Comparison of ENCODE assay signal across 26 cellular contexts in genomic region chr5:151074557-151074956, GRCh38. TPM values are rescaled to one million over a fixed set of nuclear protein-coding genes. Genes with fewer than 3 reads are reported as not detected.
DNase-seq lines count a peak whose midpoint lies in the region; ATAC-seq, FAIRE-seq and TF ChIP-seq lines count a peak whose summit lies in the region.
"Had no signal": no experiment of that assay in that cellular context is flagged by ENCODE, and none has a peak within 500 bp of the region (broad histone marks: within the 10 kb centered on the region; RNA-seq: fewer than 3 reads in every experiment).

No MANE protein-coding gene starts in this region.

- no peaks in the 10 kb centered on the region for H4K20me1 ChIP-seq in keratinocyte (ENCODE audit: control insufficient read depth, extremely low read depth, insufficient read depth, low read length)

- H2AFZ ChIP-seq in keratinocyte (ENCODE audit: control insufficient read depth, low read length) = no peak overlapping the region

- no peak for DNase-seq in MCF 10A (ENCODE audit: unreplicated experiment)
- no peak for DNase-seq in breast epithelium (ENCODE audit: low spot score in 2 of 2)
- DNase-seq in keratinocyte (ENCODE audit: low read depth, low spot score) = no peak
- DNase-seq in stimulated activated naive CD4-positive, alpha-beta T cell (lab: John Stamatoyannopoulos, UW) = no peak
- no peak for DNase-seq in stimulated activated CD4-positive, alpha-beta T cell treated with anti-CD3 and anti-CD28 coated beads, Interleukin-15, amount 100 ng/mL, for 24 hours
- DNase-seq: activated CD4-positive, alpha-beta T cell treated with anti-CD3 and anti-CD28 coated beads for 48 hours; activated effector memory CD4-positive, alpha-beta T cell treated with anti-CD3 and anti-CD28 coated beads, Interleukin-2, amount 50 U/mL, for 16 hours; amniotic stem cell; C1 segment of cervical spinal cord; DND-41; glutamatergic neuron; GOT3; KG1; kidney glomerular epithelial cell; lower lobe of right lung; NCI-H1694 treated with DMSO at 0.1 percent for 48 hours; NCI-H2171 treated with DMSO at 0.1 percent for 48 hours; NCI-H524 treated with DMSO at 0.1 percent for 48 hours had no signal

- no peaks in the 10 kb centered on the region for H3K27me3 Mint-ChIP-seq in MCF 10A (ENCODE audit: insufficient read depth, unreplicated experiment)
- H3K27me3 Mint-ChIP-seq in activated T-helper 17 cell treated with anti-CD3 and anti-CD28 coated beads, Interleukin-2, amount 50 U/mL, for 72 hours = no peaks in the 10 kb centered on the region
- H3K27me3 Mint-ChIP-seq: dendritic cell treated with granulocyte-macrophage colony-stimulating factor and Interleukin-4, amounts not matched to agents 40 ng/mL and 50 ng/mL, for 4 days had no signal

- peaks cover 0 to 8% of the 10 kb centered on the region in 2 donors for H3K4me1 ChIP-seq in breast epithelium
- H3K4me1 ChIP-seq in keratinocyte (ENCODE audit: control insufficient read depth, extremely low read depth, insufficient read depth, low read length) = peaks cover 47% of the 10 kb centered on the region
- H3K4me1 ChIP-seq: prostate gland had no signal

- no peaks in the 10 kb centered on the region for H3K36me3 ChIP-seq in breast epithelium
- peaks cover 20 to 23% of the 10 kb centered on the region in 2 experiments for H3K36me3 ChIP-seq in keratinocyte (ENCODE audit: control insufficient read depth in 2 of 2, extremely low read depth in 1 of 2, insufficient read depth in 2 of 2, low read length in 2 of 2)
- H3K36me3 ChIP-seq: prostate gland had no signal

- peaks cover 81% of the 10 kb centered on the region for H3K4me1 Mint-ChIP-seq in MCF 10A (ENCODE audit: insufficient read depth, unreplicated experiment)
- peaks cover 63% of the 10 kb centered on the region for H3K4me1 Mint-ChIP-seq in activated T-helper 17 cell treated with anti-CD3 and anti-CD28 coated beads, Interleukin-2, amount 50 U/mL, for 72 hours

- H3K9me3 ChIP-seq in breast epithelium (no peaks in the 10 kb centered on the region), keratinocyte (ENCODE audit: control insufficient read depth, low read depth, low read length) (peaks cover 2% of the 10 kb centered on the region)
- H3K9me3 ChIP-seq: lower lobe of right lung, prostate gland, suprapubic skin had no signal

- CTCF ChIA-PET in MCF 10A (lab: Yijun Ruan, JAX) = interaction anchor here (0.6 to 40.7 kb wide), 9 partner anchors 9 to 502 kb away, joined by 3 to 1587 read pairs (median 3); no protein-coding TSS in a partner anchor

- peaks cover 72% of the 10 kb centered on the region for H3K36me3 Mint-ChIP-seq in MCF 10A (ENCODE audit: insufficient read depth, unreplicated experiment)
- H3K36me3 Mint-ChIP-seq in activated T-helper 17 cell treated with anti-CD3 and anti-CD28 coated beads, Interleukin-2, amount 50 U/mL, for 72 hours (ENCODE audit: low read depth) = peaks cover 100% of the 10 kb centered on the region

- H3K9ac ChIP-seq in keratinocyte (ENCODE audit: control insufficient read depth, extremely low read depth, insufficient read depth, low read length) = no peak overlapping the region

- H3K9me3 Mint-ChIP-seq in MCF 10A (ENCODE audit: unreplicated experiment) = no peaks in the 10 kb centered on the region
- no peaks in the 10 kb centered on the region for H3K9me3 Mint-ChIP-seq in activated T-helper 17 cell treated with anti-CD3 and anti-CD28 coated beads, Interleukin-2, amount 50 U/mL, for 72 hours
- H3K9me3 Mint-ChIP-seq: dendritic cell treated with granulocyte-macrophage colony-stimulating factor and Interleukin-4, amounts not matched to agents 40 ng/mL and 50 ng/mL, for 4 days had no signal

- intact Hi-C loops in MCF 10A (cut with micrococcal nuclease) = no loop called here
- intact Hi-C loops in breast epithelium (cut with DNase I; ENCODE audit: low total_unique reads) = no loop called here

- dilution Hi-C loops in keratinocyte (cut with MboI; ENCODE audit: extremely low pct_ligation_motif_present, low sequenced_read_pairs) = no loop called here

- TF ChIP-seq CTCF in MCF 10A (IDR thresholded peaks at IDR 0.05; ENCODE audit: unreplicated experiment) (no peak), breast epithelium (IDR thresholded peaks at IDR 0.05) (no peak), keratinocyte (optimal IDR thresholded peaks at IDR 0.05 in 1 of 3, IDR thresholded peaks at IDR 0.05 in 1 of 3, conservative IDR thresholded peaks at IDR 0.05 in 1 of 3; ENCODE audit: extremely low read depth in 1 of 3, insufficient read depth in 2 of 3, low read length in 3 of 3) (no peak)

- H3K4me2 ChIP-seq in keratinocyte (ENCODE audit: control insufficient read depth, extremely low read depth, insufficient read depth, low read depth, low read length) = no peak overlapping the region

- no peak for ATAC-seq in activated T-helper 17 cell treated with anti-CD3 and anti-CD28 coated beads, Interleukin-2, amount 50 U/mL, for 72 hours (replicated peaks)
- ATAC-seq in GM18868 (IDR thresholded peaks at IDR 0.05; ENCODE audit: unreplicated experiment) = no peak
- ATAC-seq: lower lobe of right lung had no signal

- POLR2A ChIA-PET in MCF 10A (lab: Yijun Ruan, JAX) = interaction anchor here (1.0 to 2.9 kb wide), 4 partner anchors 9 to 178 kb away, joined by 5 to 20 read pairs (median 10); partner anchors contain the start of gene GM2A

- TF ChIP-seq POLR2A in breast epithelium (IDR thresholded peaks at IDR 0.05) = no peak

- H3K4me3 ChIP-seq in breast epithelium (no peak overlapping the region), keratinocyte (ENCODE audit: control insufficient read depth in 2 of 3, extremely low read depth in 1 of 3, insufficient read depth in 2 of 3, low read depth in 1 of 3, low read length in 3 of 3) (no peak overlapping the region)
- H3K4me3 ChIP-seq: lower lobe of right lung, prostate gland, suprapubic skin had no signal

- H3K4me3 Mint-ChIP-seq in MCF 10A (ENCODE audit: unreplicated experiment) = no peak overlapping the region
- H3K4me3 Mint-ChIP-seq in activated T-helper 17 cell treated with anti-CD3 and anti-CD28 coated beads, Interleukin-2, amount 50 U/mL, for 72 hours = peak overlapping the region; percentile 88
- H3K4me3 Mint-ChIP-seq: dendritic cell treated with granulocyte-macrophage colony-stimulating factor and Interleukin-4, amounts not matched to agents 40 ng/mL and 50 ng/mL, for 4 days had no signal

- H3K27me3 ChIP-seq in breast epithelium (no peaks in the 10 kb centered on the region), keratinocyte (ENCODE audit: control insufficient read depth, extremely low read depth, insufficient read depth, low read length) (no peaks in the 10 kb centered on the region)
- H3K27me3 ChIP-seq: suprapubic skin had no signal

- peaks cover 2% of the 10 kb centered on the region for H3K9me1 ChIP-seq in keratinocyte (ENCODE audit: control insufficient read depth, extremely low read depth, insufficient read depth, low read length)

- BruUV-seq in MCF 10A (replicated peaks; lab: Mats Ljungman, UMichigan) = no TSS peak

- no peak for FAIRE-seq in keratinocyte (lab: Jason Lieb, UNC)
- FAIRE-seq: bronchial epithelial cell, endometrium had no signal

- H3K27ac Mint-ChIP-seq in MCF 10A (ENCODE audit: low read depth, unreplicated experiment) = peak overlapping the region; percentile 94
- peak overlapping the region; percentile 66 for H3K27ac Mint-ChIP-seq in activated T-helper 17 cell treated with anti-CD3 and anti-CD28 coated beads, Interleukin-2, amount 50 U/mL, for 72 hours
- H3K27ac Mint-ChIP-seq: dendritic cell treated with granulocyte-macrophage colony-stimulating factor and Interleukin-4, amounts not matched to agents 40 ng/mL and 50 ng/mL, for 4 days had no signal

- H3K27ac ChIP-seq in breast epithelium = no peak overlapping the region
- peak overlapping the region; percentile 37 for H3K27ac ChIP-seq in keratinocyte (ENCODE audit: control insufficient read depth, insufficient read depth, low read length)
- H3K27ac ChIP-seq: prostate gland, suprapubic skin had no signal

- H3K79me2 ChIP-seq in keratinocyte (ENCODE audit: control insufficient read depth, insufficient read depth, low read length) = peaks cover 76% of the 10 kb centered on the region

RNA-seq across cellular contexts. Expression of gene TNIP1, which starts 6.3 kb away (rescaled TPM):
- total RNA-seq in MCF 10A (2022) (246 and 342 TPM in 2 replicates), breast epithelium (100 to 1,000 TPM in 1 of 3 donors, 10 to 100 TPM in 2; 65.3 to 221 (median 91.8) TPM)
- 100 to 1,000 TPM; 316 to 609 TPM for total RNA-seq in activated T-helper 17 cell treated with anti-CD3 and anti-CD28 coated beads, Interleukin-2, amount 50 U/mL, for 72 hours
- polyA plus RNA-seq in keratinocyte = 43.4 to 98.3 TPM (median 47.9 TPM) in 3 replicates
- 188 TPM for polyA plus RNA-seq in keratinocyte (2011; ENCODE audit: low read depth)
- polyA plus RNA-seq in keratinocyte (2011; cell fraction: cytosol; rRNA removed) = 71.4 and 109 TPM in 2 replicates
- polyA plus RNA-seq in keratinocyte (2011; cell fraction: nucleus; rRNA removed) = 67.6 and 70.0 TPM in 2 replicates
- 63.7 and 120 TPM in 2 replicates for polyA plus RNA-seq in keratinocyte (2012; ENCODE audit: low replicate concordance)
- 82.8 to 116 TPM (median 88.8 TPM) in 3 replicates for polyA minus RNA-seq in keratinocyte
- 146 TPM for polyA minus RNA-seq in keratinocyte (2011; cell fraction: cytosol; rRNA and poly(A)+ RNA removed)
- 54.0 and 61.1 TPM in 2 replicates for polyA minus RNA-seq in keratinocyte (2011; cell fraction: nucleus; rRNA and poly(A)+ RNA removed)

RNA-seq across cellular contexts. Expression of gene GPX3, which starts 54.2 kb away (rescaled TPM):
- total RNA-seq in MCF 10A (2022) (not detected in 2 replicates), breast epithelium (1,000 to 10,000 TPM; 1,215 to 5,290 (median 2,830) TPM)
- not detected for total RNA-seq in activated T-helper 17 cell treated with anti-CD3 and anti-CD28 coated beads, Interleukin-2, amount 50 U/mL, for 72 hours
- polyA plus RNA-seq in keratinocyte = 116 to 139 TPM (median 120 TPM) in 3 replicates
- 13.2 TPM for polyA plus RNA-seq in keratinocyte (2011; ENCODE audit: low read depth)
- 136 and 153 TPM in 2 replicates for polyA plus RNA-seq in keratinocyte (2011; cell fraction: cytosol; rRNA removed)
- polyA plus RNA-seq in keratinocyte (2011; cell fraction: nucleus; rRNA removed) = 50.9 and 59.3 TPM in 2 replicates
- polyA plus RNA-seq in keratinocyte (2012; ENCODE audit: low replicate concordance) = 55.1 and 80.1 TPM in 2 replicates
- polyA minus RNA-seq in keratinocyte = 81.1 to 249 TPM (median 142 TPM) in 3 replicates
- 69.8 TPM for polyA minus RNA-seq in keratinocyte (2011; cell fraction: cytosol; rRNA and poly(A)+ RNA removed)
- polyA minus RNA-seq in keratinocyte (2011; cell fraction: nucleus; rRNA and poly(A)+ RNA removed) = 22.4 and 33.4 TPM in 2 replicates
- total RNA-seq: T-helper 1 cell treated with Interleukin-12 subunit alpha and Interleukin-12 subunit beta and Interleukin-4 antibody, amounts not matched to agents 30 ng/mL and 1 ng/mL, for 36 hours had no signal

Comparison
In these comparisons a context has a peak if more than half of its experiments do, and no peak if none do; other contexts are left out.
1. RNA of gene GPX3, which starts 54.2 kb away (total RNA-seq): 1,215 to 5,290 TPM in breast epithelium; not detected in activated T-helper 17 cell treated with anti-CD3 and anti-CD28 coated beads, Interleukin-2, amount 50 U/mL, for 72 hours and not detected in MCF 10A; every median in the first group is over 1,000 times any median in the second.